Comparison of ENCODE assay signal across 2 cellular contexts in the genomic region with DNA sequence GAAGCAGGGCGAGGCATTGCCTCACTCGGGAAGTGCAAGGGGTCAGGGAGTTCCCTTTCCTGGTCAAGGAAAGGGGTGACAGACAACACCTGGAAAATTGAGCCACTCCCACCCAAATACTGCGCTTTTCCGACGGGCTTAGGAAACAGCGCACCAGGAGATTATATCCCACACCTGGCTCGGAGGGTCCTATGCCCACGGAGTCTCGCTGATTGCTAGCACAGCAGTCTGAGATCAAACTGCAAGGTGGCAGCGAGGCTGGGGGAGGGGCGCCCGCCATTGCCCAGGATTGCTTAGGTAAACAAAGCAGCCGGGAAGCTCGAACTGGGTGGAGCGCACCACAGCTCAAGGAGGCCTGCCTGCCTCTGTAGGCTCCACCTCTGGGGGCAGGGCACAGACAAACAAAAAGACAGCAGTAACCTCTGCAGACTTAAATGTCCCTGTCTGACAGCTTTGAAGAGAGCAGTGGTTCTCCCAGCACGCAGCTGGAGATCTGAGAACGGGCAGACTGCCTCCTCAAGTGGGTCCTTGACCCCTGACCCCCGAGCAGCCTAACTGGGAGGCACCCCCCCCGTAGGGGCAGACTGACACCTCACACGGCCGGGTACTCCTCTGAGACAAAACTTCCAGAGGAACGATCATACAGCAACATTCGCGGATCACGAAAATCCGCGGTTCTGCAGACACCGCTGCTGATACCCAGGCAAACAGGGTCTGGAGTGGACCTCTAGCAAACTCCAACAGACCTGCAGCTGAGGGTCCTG.
TF ChIP-seq lines count a peak whose summit lies in the region.
"Not testable (repeated sequence)": the region's sequence is repeated elsewhere in the genome, so short reads cannot be mapped to it uniquely, and the experiment has no call there.

No MANE protein-coding gene starts in this region.

TF ChIP-seq in K562, 482 proteins besides CTCF, POLR2A, EP300 and RAD21:
- TF ChIP-seq, protein P1, sequence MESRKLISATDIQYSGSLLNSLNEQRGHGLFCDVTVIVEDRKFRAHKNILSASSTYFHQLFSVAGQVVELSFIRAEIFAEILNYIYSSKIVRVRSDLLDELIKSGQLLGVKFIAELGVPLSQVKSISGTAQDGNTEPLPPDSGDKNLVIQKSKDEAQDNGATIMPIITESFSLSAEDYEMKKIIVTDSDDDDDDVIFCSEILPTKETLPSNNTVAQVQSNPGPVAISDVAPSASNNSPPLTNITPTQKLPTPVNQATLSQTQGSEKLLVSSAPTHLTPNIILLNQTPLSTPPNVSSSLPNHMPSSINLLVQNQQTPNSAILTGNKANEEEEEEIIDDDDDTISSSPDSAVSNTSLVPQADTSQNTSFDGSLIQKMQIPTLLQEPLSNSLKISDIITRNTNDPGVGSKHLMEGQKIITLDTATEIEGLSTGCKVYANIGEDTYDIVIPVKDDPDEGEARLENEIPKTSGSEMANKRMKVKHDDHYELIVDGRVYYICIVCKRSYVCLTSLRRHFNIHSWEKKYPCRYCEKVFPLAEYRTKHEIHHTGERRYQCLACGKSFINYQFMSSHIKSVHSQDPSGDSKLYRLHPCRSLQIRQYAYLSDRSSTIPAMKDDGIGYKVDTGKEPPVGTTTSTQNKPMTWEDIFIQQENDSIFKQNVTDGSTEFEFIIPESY (CRISPR knock-in tag; IDR thresholded peaks at IDR 0.05) = peak; percentile 45; the same call in 1 of the 2 replicates

TF ChIP-seq in HepG2, 621 proteins besides CTCF, POLR2A, EP300 and RAD21 (continues in another document):
- TF ChIP-seq RXRB (CRISPR knock-in tag; IDR thresholded peaks at IDR 0.05; ENCODE audit: borderline replicate concordance) (0 out of 2 replicates have a peak, but pooled peaks have one; percentile 51), FOXA3 (CRISPR knock-in tag; IDR thresholded peaks at IDR 0.05) (peak; percentile 94), RXRA (CRISPR knock-in tag; IDR thresholded peaks at IDR 0.05) (peak; percentile 89), HOXA3 (CRISPR knock-in tag; IDR thresholded peaks at IDR 0.05) (peak; percentile 91), FOXO1 (CRISPR knock-in tag; IDR thresholded peaks at IDR 0.05) (peak; percentile 58; the same call in 1 of the 2 replicates), KDM2A (CRISPR knock-in tag; IDR thresholded peaks at IDR 0.05; ENCODE audit: borderline replicate concordance, low read depth) (peak; percentile 80; the same call in 1 of the 2 replicates), ZFX (CRISPR knock-in tag; IDR thresholded peaks at IDR 0.05; ENCODE audit: low read depth) (peak; percentile 34; the same call in 1 of the 2 replicates), GATAD1 (CRISPR knock-in tag; IDR thresholded peaks at IDR 0.05) (peak; percentile 43; the same call in 1 of the 2 replicates), YY1 (IDR thresholded peaks at IDR 0.05; ENCODE audit: insufficient read depth, insufficient replicate concordance, low read depth, low read length) (peak; percentile 27), KDM6A (CRISPR knock-in tag; IDR thresholded peaks at IDR 0.05; ENCODE audit: low read depth) (peak; percentile 66; the same call in 1 of the 2 replicates), NR2C2 (CRISPR knock-in tag; IDR thresholded peaks at IDR 0.05; ENCODE audit: borderline replicate concordance) (peak; percentile 80), IRF2 (CRISPR knock-in tag; IDR thresholded peaks at IDR 0.05) (peak; percentile 55; the same call in 1 of the 2 replicates), BRD4 (CRISPR knock-in tag; IDR thresholded peaks at IDR 0.05) (peak; percentile 72), RELA (CRISPR knock-in tag; IDR thresholded peaks at IDR 0.05) (0 out of 2 replicates have a peak, but pooled peaks have one; percentile 36), KLF12 (CRISPR knock-in tag; IDR thresholded peaks at IDR 0.05; ENCODE audit: borderline replicate concordance) (0 out of 2 replicates have a peak, but pooled peaks have one; percentile 37), SNAPC2 (CRISPR knock-in tag; IDR thresholded peaks at IDR 0.05) (0 out of 2 replicates have a peak, but pooled peaks have one; percentile 56), MED1 (CRISPR knock-in tag; IDR thresholded peaks at IDR 0.05) (peak; percentile 41; the same call in 1 of the 2 replicates), FOSL2 (CRISPR knock-in tag; IDR thresholded peaks at IDR 0.05) (peak; percentile 45), SMYD3 (CRISPR knock-in tag; IDR thresholded peaks at IDR 0.05) (0 out of 2 replicates have a peak, but pooled peaks have one; percentile 27), ZNF350 (CRISPR knock-in tag; IDR thresholded peaks at IDR 0.05; ENCODE audit: borderline replicate concordance, low read depth) (peak; percentile 84; the same call in 1 of the 2 replicates), SOX13 (CRISPR knock-in tag; conservative IDR thresholded peaks at IDR 0.05 in 1 of 2, IDR thresholded peaks at IDR 0.05 in 1 of 2) (peak in 1 of 2 experiments; percentile 56; a peak in 2 of 4 replicates), ELF1 (CRISPR knock-in tag; IDR thresholded peaks at IDR 0.05) (0 out of 2 replicates have a peak, but pooled peaks have one; percentile 40), KAT7 (CRISPR knock-in tag; IDR thresholded peaks at IDR 0.05; ENCODE audit: borderline replicate concordance) (peak; percentile 73; the same call in 1 of the 2 replicates), ZMYM4 (CRISPR knock-in tag; IDR thresholded peaks at IDR 0.05) (0 out of 2 replicates have a peak, but pooled peaks have one; percentile 38), NCOA2 (CRISPR knock-in tag; IDR thresholded peaks at IDR 0.05) (peak; percentile 43; the same call in 1 of the 2 replicates), NKX3-1 (CRISPR knock-in tag; IDR thresholded peaks at IDR 0.05) (0 out of 2 replicates have a peak, but pooled peaks have one; percentile 49), POLR2G (IDR thresholded peaks at IDR 0.05; ENCODE audit: low read depth, low read length) (peak; percentile 36; the same call in 1 of the 2 replicates)
- TF ChIP-seq, protein P2, sequence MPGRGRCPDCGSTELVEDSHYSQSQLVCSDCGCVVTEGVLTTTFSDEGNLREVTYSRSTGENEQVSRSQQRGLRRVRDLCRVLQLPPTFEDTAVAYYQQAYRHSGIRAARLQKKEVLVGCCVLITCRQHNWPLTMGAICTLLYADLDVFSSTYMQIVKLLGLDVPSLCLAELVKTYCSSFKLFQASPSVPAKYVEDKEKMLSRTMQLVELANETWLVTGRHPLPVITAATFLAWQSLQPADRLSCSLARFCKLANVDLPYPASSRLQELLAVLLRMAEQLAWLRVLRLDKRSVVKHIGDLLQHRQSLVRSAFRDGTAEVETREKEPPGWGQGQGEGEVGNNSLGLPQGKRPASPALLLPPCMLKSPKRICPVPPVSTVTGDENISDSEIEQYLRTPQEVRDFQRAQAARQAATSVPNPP (CRISPR knock-in tag; IDR thresholded peaks at IDR 0.05) = peak; percentile 77; the same call in 1 of the 2 replicates
- TF ChIP-seq, protein P3, sequence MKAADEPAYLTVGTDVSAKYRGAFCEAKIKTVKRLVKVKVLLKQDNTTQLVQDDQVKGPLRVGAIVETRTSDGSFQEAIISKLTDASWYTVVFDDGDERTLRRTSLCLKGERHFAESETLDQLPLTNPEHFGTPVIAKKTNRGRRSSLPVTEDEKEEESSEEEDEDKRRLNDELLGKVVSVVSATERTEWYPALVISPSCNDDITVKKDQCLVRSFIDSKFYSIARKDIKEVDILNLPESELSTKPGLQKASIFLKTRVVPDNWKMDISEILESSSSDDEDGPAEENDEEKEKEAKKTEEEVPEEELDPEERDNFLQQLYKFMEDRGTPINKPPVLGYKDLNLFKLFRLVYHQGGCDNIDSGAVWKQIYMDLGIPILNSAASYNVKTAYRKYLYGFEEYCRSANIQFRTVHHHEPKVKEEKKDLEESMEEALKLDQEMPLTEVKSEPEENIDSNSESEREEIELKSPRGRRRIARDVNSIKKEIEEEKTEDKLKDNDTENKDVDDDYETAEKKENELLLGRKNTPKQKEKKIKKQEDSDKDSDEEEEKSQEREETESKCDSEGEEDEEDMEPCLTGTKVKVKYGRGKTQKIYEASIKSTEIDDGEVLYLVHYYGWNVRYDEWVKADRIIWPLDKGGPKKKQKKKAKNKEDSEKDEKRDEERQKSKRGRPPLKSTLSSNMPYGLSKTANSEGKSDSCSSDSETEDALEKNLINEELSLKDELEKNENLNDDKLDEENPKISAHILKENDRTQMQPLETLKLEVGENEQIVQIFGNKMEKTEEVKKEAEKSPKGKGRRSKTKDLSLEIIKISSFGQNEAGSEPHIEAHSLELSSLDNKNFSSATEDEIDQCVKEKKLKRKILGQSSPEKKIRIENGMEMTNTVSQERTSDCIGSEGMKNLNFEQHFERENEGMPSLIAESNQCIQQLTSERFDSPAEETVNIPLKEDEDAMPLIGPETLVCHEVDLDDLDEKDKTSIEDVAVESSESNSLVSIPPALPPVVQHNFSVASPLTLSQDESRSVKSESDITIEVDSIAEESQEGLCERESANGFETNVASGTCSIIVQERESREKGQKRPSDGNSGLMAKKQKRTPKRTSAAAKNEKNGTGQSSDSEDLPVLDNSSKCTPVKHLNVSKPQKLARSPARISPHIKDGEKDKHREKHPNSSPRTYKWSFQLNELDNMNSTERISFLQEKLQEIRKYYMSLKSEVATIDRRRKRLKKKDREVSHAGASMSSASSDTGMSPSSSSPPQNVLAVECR (CRISPR knock-in tag; IDR thresholded peaks at IDR 0.05; ENCODE audit: borderline replicate concordance) = peak; percentile 60; the same call in 1 of the 2 replicates
- TF ChIP-seq, protein P4, sequence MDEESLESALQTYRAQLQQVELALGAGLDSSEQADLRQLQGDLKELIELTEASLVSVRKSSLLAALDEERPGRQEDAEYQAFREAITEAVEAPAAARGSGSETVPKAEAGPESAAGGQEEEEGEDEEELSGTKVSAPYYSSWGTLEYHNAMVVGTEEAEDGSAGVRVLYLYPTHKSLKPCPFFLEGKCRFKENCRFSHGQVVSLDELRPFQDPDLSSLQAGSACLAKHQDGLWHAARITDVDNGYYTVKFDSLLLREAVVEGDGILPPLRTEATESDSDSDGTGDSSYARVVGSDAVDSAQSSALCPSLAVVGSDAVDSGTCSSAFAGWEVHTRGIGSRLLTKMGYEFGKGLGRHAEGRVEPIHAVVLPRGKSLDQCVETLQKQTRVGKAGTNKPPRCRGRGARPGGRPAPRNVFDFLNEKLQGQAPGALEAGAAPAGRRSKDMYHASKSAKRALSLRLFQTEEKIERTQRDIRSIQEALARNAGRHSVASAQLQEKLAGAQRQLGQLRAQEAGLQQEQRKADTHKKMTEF (CRISPR knock-in tag; IDR thresholded peaks at IDR 0.05) = peak; percentile 91
- TF ChIP-seq, protein P5, sequence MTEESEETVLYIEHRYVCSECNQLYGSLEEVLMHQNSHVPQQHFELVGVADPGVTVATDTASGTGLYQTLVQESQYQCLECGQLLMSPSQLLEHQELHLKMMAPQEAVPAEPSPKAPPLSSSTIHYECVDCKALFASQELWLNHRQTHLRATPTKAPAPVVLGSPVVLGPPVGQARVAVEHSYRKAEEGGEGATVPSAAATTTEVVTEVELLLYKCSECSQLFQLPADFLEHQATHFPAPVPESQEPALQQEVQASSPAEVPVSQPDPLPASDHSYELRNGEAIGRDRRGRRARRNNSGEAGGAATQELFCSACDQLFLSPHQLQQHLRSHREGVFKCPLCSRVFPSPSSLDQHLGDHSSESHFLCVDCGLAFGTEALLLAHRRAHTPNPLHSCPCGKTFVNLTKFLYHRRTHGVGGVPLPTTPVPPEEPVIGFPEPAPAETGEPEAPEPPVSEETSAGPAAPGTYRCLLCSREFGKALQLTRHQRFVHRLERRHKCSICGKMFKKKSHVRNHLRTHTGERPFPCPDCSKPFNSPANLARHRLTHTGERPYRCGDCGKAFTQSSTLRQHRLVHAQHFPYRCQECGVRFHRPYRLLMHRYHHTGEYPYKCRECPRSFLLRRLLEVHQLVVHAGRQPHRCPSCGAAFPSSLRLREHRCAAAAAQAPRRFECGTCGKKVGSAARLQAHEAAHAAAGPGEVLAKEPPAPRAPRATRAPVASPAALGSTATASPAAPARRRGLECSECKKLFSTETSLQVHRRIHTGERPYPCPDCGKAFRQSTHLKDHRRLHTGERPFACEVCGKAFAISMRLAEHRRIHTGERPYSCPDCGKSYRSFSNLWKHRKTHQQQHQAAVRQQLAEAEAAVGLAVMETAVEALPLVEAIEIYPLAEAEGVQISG (CRISPR knock-in tag; IDR thresholded peaks at IDR 0.05) = peak; percentile 79
- TF ChIP-seq, protein P6, sequence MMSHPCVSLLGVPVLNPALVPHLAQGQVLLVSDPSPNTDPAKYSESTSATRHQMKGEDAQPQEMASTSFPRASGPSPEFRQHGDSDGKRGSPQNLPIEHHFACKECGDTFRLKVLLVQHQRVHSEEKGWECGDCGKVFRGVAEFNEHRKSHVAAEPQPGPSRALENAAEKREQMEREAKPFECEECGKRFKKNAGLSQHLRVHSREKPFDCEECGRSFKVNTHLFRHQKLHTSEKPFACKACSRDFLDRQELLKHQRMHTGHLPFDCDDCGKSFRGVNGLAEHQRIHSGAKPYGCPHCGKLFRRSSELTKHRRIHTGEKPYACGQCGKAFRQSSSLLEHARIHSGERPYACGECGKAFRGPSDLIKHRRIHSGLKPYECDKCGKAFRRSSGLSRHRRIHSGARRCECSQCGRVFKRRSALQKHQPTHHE (CRISPR knock-in tag; IDR thresholded peaks at IDR 0.05; ENCODE audit: borderline replicate concordance) = 0 out of 2 replicates have a peak, but pooled peaks have one; percentile 57
- TF ChIP-seq, protein P7, sequence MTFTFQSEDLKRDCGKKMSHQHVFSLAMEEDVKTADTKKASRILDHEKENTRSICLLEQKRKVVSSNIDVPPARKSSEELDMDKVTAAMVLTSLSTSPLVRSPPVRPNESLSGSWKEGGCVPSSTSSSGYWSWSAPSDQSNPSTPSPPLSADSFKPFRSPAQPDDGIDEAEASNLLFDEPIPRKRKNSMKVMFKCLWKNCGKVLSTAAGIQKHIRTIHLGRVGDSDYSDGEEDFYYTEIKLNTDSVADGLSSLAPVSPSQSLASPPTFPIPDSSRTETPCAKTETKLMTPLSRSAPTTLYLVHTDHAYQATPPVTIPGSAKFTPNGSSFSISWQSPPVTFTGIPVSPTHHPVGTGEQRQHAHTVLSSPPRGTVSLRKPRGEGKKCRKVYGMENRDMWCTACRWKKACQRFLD (CRISPR knock-in tag; IDR thresholded peaks at IDR 0.05; ENCODE audit: borderline replicate concordance) = peak; percentile 77; the same call in 1 of the 2 replicates
- TF ChIP-seq SOX13 (IDR thresholded peaks at IDR 0.05) = not testable (repeated sequence)
- TF ChIP-seq, protein P8, sequence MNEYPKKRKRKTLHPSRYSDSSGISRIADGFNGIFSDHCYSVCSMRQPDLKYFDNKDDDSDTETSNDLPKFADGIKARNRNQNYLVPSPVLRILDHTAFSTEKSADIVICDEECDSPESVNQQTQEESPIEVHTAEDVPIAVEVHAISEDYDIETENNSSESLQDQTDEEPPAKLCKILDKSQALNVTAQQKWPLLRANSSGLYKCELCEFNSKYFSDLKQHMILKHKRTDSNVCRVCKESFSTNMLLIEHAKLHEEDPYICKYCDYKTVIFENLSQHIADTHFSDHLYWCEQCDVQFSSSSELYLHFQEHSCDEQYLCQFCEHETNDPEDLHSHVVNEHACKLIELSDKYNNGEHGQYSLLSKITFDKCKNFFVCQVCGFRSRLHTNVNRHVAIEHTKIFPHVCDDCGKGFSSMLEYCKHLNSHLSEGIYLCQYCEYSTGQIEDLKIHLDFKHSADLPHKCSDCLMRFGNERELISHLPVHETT (CRISPR knock-in tag; conservative IDR thresholded peaks at IDR 0.05) = 0 out of 2 replicates have a peak, but pooled peaks have one; percentile 50
- TF ChIP-seq, protein P9, sequence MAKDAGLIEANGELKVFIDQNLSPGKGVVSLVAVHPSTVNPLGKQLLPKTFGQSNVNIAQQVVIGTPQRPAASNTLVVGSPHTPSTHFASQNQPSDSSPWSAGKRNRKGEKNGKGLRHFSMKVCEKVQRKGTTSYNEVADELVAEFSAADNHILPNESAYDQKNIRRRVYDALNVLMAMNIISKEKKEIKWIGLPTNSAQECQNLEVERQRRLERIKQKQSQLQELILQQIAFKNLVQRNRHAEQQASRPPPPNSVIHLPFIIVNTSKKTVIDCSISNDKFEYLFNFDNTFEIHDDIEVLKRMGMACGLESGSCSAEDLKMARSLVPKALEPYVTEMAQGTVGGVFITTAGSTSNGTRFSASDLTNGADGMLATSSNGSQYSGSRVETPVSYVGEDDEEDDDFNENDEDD (CRISPR knock-in tag; IDR thresholded peaks at IDR 0.05; ENCODE audit: borderline replicate concordance) = peak; percentile 73; the same call in 1 of the 2 replicates
